14 cellular contexts compared by ENCODE assay signal in the genomic region with DNA sequence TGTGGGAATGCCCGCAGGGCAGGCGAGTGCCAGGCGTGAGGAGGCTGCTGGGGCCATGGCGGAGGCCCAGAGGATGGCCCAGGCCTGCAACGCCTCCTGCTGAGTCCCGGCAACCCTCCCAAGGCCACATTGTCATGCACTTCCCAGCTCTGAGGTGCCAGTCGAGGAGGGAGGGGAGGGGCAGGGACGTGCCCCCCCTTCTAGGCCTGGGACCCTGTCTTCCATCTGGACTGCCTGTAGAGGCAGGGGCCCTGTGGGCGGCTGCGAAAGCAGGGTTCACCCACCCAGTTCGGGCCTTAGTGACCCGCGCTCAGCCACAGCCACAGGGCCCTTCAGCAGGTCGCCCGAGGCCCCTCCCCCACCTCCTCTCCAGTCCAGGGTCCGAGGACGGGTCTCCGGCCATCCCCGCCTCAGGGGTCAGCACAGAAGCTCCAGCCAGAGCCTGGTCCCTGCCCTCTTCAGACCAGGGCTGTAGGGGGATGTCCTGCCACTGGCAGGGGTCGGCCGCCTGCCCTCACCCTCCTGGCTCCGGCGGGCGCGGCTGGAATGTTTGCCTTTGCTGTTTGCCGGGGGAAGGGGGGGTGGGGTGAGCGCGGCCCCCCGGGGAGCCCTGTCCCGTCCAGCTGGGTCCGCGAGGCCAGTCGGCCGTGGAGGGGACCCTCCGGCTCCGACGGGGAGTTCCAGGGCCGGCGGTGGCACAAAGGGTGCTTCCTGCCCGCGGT. TPM values are rescaled to one million over a fixed set of nuclear protein-coding genes. Genes with fewer than 3 reads are reported as not detected.
DNase-seq lines count a peak whose midpoint lies in the region; ATAC-seq and TF ChIP-seq lines count a peak whose summit lies in the region.
"Had no signal": no experiment of that assay in that cellular context is flagged by ENCODE, and none has a peak within 500 bp of the region (broad histone marks: within the 10 kb centered on the region; RNA-seq: fewer than 3 reads in every experiment).

No MANE protein-coding gene starts in this region.

- peaks cover 43 to 44% of the 10 kb centered on the region in 2 experiments for H3K4me1 ChIP-seq in HCT116 (ENCODE audit: control insufficient read depth in 1 of 2, insufficient read depth in 2 of 2, low read length in 2 of 2)
- H3K4me1 ChIP-seq in iPS DF 6.9 (ENCODE audit: control insufficient read depth, insufficient read depth, low read length), result peaks cover 19% of the 10 kb centered on the region
- peaks cover 54% of the 10 kb centered on the region for H3K4me1 ChIP-seq in smooth muscle cell (ENCODE audit: low read depth)

- no peak overlapping the region for H2AFZ ChIP-seq in HCT116 (ENCODE audit: low read depth, low read length, poor library complexity, severe bottlenecking)
- H2AFZ ChIP-seq in smooth muscle cell (ENCODE audit: low read depth), result no peak overlapping the region

- CTCF ChIA-PET in HCT116 (lab: Charles Lee), result interaction anchor here (0.7 kb wide), 1 partner anchor 42 kb away, joined by 3 read pairs; no protein-coding TSS in a partner anchor

- no peaks in the 10 kb centered on the region for H4K20me1 ChIP-seq in HCT116 (ENCODE audit: insufficient read depth)
- H4K20me1 ChIP-seq in smooth muscle cell (ENCODE audit: low read depth), result no peaks in the 10 kb centered on the region

- H3K9me2 ChIP-seq in HCT116 (ENCODE audit: insufficient read depth), result no peaks in the 10 kb centered on the region

- peak overlapping the region; percentile 63; the same call in 1 of the 2 replicates for H3K27ac ChIP-seq in HCT116 (ENCODE audit: low read depth, low read length)
- no peak overlapping the region for H3K27ac ChIP-seq in iPS DF 6.9 (ENCODE audit: low read length)
- no peak overlapping the region for H3K27ac ChIP-seq in smooth muscle cell (ENCODE audit: low read depth)

- H3K27me3 Mint-ChIP-seq in T-helper 17 cell (peaks cover 15% of the 10 kb centered on the region), CD14-positive monocyte (ENCODE audit: low read depth in 3 of 3) (peaks cover 35 to 84% (median 42%) of the 10 kb centered on the region in 3 donors)

- no peaks in the 10 kb centered on the region for H3F3A ChIP-seq in smooth muscle cell (ENCODE audit: low read depth)

- H3K36me3 ChIP-seq in HCT116 (ENCODE audit: control insufficient read depth in 1 of 2, insufficient read depth in 2 of 2, low read length in 2 of 2), result no peaks in the 10 kb centered on the region
- H3K36me3 ChIP-seq in iPS DF 6.9 (ENCODE audit: control insufficient read depth, insufficient read depth, low read length), result no peaks in the 10 kb centered on the region
- no peaks in the 10 kb centered on the region for H3K36me3 ChIP-seq in smooth muscle cell (ENCODE audit: low read depth)
- H3K36me3 ChIP-seq: thyroid gland had no signal

- H3K4me3 Mint-ChIP-seq in T-helper 17 cell (peak overlapping the region; percentile 53), CD14-positive monocyte (peak overlapping the region in 1 of 2 donors; percentile 15)
- H3K4me3 Mint-ChIP-seq: dendritic cell treated with granulocyte-macrophage colony-stimulating factor and Interleukin-4, amounts not matched to agents 40 ng/mL and 50 ng/mL, for 4 days; natural killer cell had no signal

- H3K4me2 ChIP-seq in HCT116 (ENCODE audit: low read length) (peak overlapping the region; percentile 75), smooth muscle cell (peak overlapping the region; percentile 86)

- POLR2A ChIA-PET in HCT116 (lab: Charles Lee), result no interaction called here

- no peak for TF ChIP-seq RAD21 in HCT116 (IDR thresholded peaks at IDR 0.05; ENCODE audit: low read depth)

- no peaks in the 10 kb centered on the region for H3K27me3 ChIP-seq in HCT116 (ENCODE audit: insufficient read depth, low read length)
- H3K27me3 ChIP-seq in iPS DF 6.9 (ENCODE audit: control insufficient read depth, insufficient read depth, low read length), result no peaks in the 10 kb centered on the region
- no peaks in the 10 kb centered on the region for H3K27me3 ChIP-seq in smooth muscle cell (ENCODE audit: low read depth)
- H3K27me3 ChIP-seq: thyroid gland had no signal

- BruUV-seq in HCT116 (replicated peaks; lab: Mats Ljungman, UMichigan), result no TSS peak

- H3K4me3 ChIP-seq in HCT116 (replicated peaks in 1 of 2; ENCODE audit: low read depth in 1 of 2, low read length in 2 of 2) (peak overlapping the region; percentile 24 to 50), iPS DF 6.9 (ENCODE audit: low read length) (peak overlapping the region; percentile 4; the same call in 1 of the 2 replicates), smooth muscle cell (peak overlapping the region; percentile 51)

- ATAC-seq in HCT116 (peak; percentile 25), T-helper 17 cell (no peak), GM18519 (IDR thresholded peaks at IDR 0.05; ENCODE audit: low FRiP score, unreplicated experiment) (no peak), GM21825 (IDR thresholded peaks at IDR 0.05; ENCODE audit: unreplicated experiment) (no peak)

- DNase-seq in HCT116 (ENCODE audit: low read depth, low spot score) (no peak), T-helper 17 cell (no peak), iPS DF 6.9 (ENCODE audit: low read depth, low spot score) (no peak), smooth muscle cell (lab: John Stamatoyannopoulos, UW; ENCODE audit: unreplicated experiment) (no peak), CD14-positive monocyte (ENCODE audit: low spot score) (no peak)
- DNase-seq: activated CD4-positive, CD25-positive, alpha-beta regulatory T cell; activated effector memory CD4-positive, alpha-beta T cell treated with anti-CD3 and anti-CD28 coated beads, Interleukin-2, amount 50 U/mL, for 16 hours; natural killer cell; NCI-H187 treated with DMSO at 0.1 percent for 48 hours; stimulated activated CD4-positive, alpha-beta T cell treated with anti-CD3 and anti-CD28 coated beads, Interleukin-4, amount 100 ng/mL, for 1 hour had no signal

- H3K9me3 ChIP-seq in HCT116 (ENCODE audit: control insufficient read depth in 1 of 2, insufficient read depth in 1 of 2, low read depth in 1 of 2, low read length in 2 of 2), result no peaks in the 10 kb centered on the region
- H3K9me3 ChIP-seq in T-helper 17 cell (ENCODE audit: control insufficient read depth, low read length, poor library complexity, severe bottlenecking), result no peaks in the 10 kb centered on the region
- no peaks in the 10 kb centered on the region for H3K9me3 ChIP-seq in iPS DF 6.9 (ENCODE audit: control insufficient read depth, insufficient read depth, low read length)
- H3K9me3 ChIP-seq in smooth muscle cell (replicated peaks; ENCODE audit: low read depth), result no peaks in the 10 kb centered on the region
- H3K9me3 ChIP-seq: thyroid gland had no signal

- RAD21 ChIA-PET in HCT116 (lab: Charles Lee; ENCODE audit: low non-redundant PET in 1 of 2, low total read pairs in 2 of 2, uncharacterized antibody in 2 of 2, unreplicated experiment in 2 of 2), result no interaction called here

- TF ChIP-seq POLR2A in HCT116 (IDR thresholded peaks at IDR 0.05; ENCODE audit: borderline replicate concordance, extremely low read depth, insufficient read depth, insufficient read length), result no peak

- H3K79me2 ChIP-seq in HCT116 (ENCODE audit: insufficient read depth, low read length) (no peaks in the 10 kb centered on the region), smooth muscle cell (ENCODE audit: low read depth) (no peaks in the 10 kb centered on the region)

- peak overlapping the region; percentile 43 for H3K9ac ChIP-seq in HCT116 (ENCODE audit: low read length)
- H3K9ac ChIP-seq in smooth muscle cell (ENCODE audit: low read depth), result no peak overlapping the region

- intact Hi-C loops in HCT116 (cut with micrococcal nuclease), result no loop called here
- intact Hi-C loops in CD14-positive monocyte (cut with micrococcal nuclease), result no loop called here

- peaks cover 9% of the 10 kb centered on the region for H3K4me1 Mint-ChIP-seq in T-helper 17 cell
- H3K4me1 Mint-ChIP-seq in CD14-positive monocyte, result peaks cover 1% of the 10 kb centered on the region

- no CpG with 5 or more reads among the region's 41 CpGs for WGBS in iPS DF 6.9 (ENCODE audit: insufficient coverage, insufficient read length)
- 25% methylated on average over 37 of the region's 41 CpGs for WGBS in smooth muscle cell (ENCODE audit: low lambda C conversion rate)

- H3K36me3 Mint-ChIP-seq in T-helper 17 cell (ENCODE audit: low read depth) (no peaks in the 10 kb centered on the region), CD14-positive monocyte (no peaks in the 10 kb centered on the region)
- H3K36me3 Mint-ChIP-seq: natural killer cell had no signal

- H3K27ac Mint-ChIP-seq in T-helper 17 cell (no peak overlapping the region), CD14-positive monocyte (no peak overlapping the region)
- H3K27ac Mint-ChIP-seq: dendritic cell treated with granulocyte-macrophage colony-stimulating factor and Interleukin-4, amounts not matched to agents 40 ng/mL and 50 ng/mL, for 4 days; natural killer cell had no signal

- no peak for TF ChIP-seq CTCF in HCT116 (IDR thresholded peaks at IDR 0.05 in 2 of 3, conservative IDR thresholded peaks at IDR 0.05 in 1 of 3; ENCODE audit: borderline replicate concordance in 1 of 3, insufficient read depth in 1 of 3, low read depth in 2 of 3, low read length in 2 of 3)
- TF ChIP-seq CTCF in smooth muscle cell (IDR thresholded peaks at IDR 0.05; ENCODE audit: borderline replicate concordance, insufficient read depth, poor library complexity, severe bottlenecking), result no peak
- TF ChIP-seq CTCF in CD14-positive monocyte (IDR thresholded peaks at IDR 0.05), result no peak

- peaks cover 0 to 6% (median 0%) of the 10 kb centered on the region in 7 donors for H3K9me3 Mint-ChIP-seq in CD14-positive monocyte
- H3K9me3 Mint-ChIP-seq: dendritic cell treated with granulocyte-macrophage colony-stimulating factor and Interleukin-4, amounts not matched to agents 40 ng/mL and 50 ng/mL, for 4 days; natural killer cell had no signal

RNA-seq across cellular contexts. Expression of a gene that starts 26.6 kb away (rescaled TPM):
- total RNA-seq in HCT116 (2021; ENCODE audit: unreplicated experiment), result 31.7 TPM
- polyA plus RNA-seq in HCT116 (2012), result 18.3 and 19.1 TPM in 2 replicates
- total RNA-seq in T-helper 17 cell, result under 1 TPM in 1 of 2 donors, not detected in 1; 0.12 TPM
- 6.4 and 6.6 TPM in 2 replicates for total RNA-seq in smooth muscle cell
- 13.6 and 15.1 TPM in 2 replicates for polyA plus RNA-seq in smooth muscle cell
- polyA plus RNA-seq in CD14-positive monocyte, result not detected
- total RNA-seq: natural killer cell had no signal

RNA-seq across cellular contexts. Expression of a gene that starts 45.2 kb away (rescaled TPM):
- total RNA-seq in HCT116 (2021; ENCODE audit: unreplicated experiment), result 106 TPM
- polyA plus RNA-seq in HCT116 (2012), result 99.5 and 103 TPM in 2 replicates
- 10 to 100 TPM; 73.4 to 91.8 TPM for total RNA-seq in T-helper 17 cell
- total RNA-seq in smooth muscle cell, result 4.0 and 19.4 TPM in 2 replicates
- polyA plus RNA-seq in smooth muscle cell, result 12.5 and 14.7 TPM in 2 replicates
- 10 to 100 TPM; 43.7 to 56.6 TPM for polyA plus RNA-seq in CD14-positive monocyte

RNA-seq across cellular contexts. Expression of a gene that starts 45.4 kb away (rescaled TPM):
- total RNA-seq in HCT116 (2021; ENCODE audit: unreplicated experiment) (29.4 TPM), T-helper 17 cell (10 to 100 TPM; 18.4 to 18.5 TPM), smooth muscle cell (29.9 and 30.4 TPM in 2 replicates)
- polyA plus RNA-seq in HCT116 (2012), result 24.9 and 26.5 TPM in 2 replicates
- polyA plus RNA-seq in smooth muscle cell (49.0 and 50.5 TPM in 2 replicates), CD14-positive monocyte (10 to 100 TPM; 22.4 to 24.1 TPM)

RNA-seq across cellular contexts. Expression of a gene that starts 54.4 kb away (rescaled TPM):
- total RNA-seq in HCT116 (2021; ENCODE audit: unreplicated experiment) (101 TPM), T-helper 17 cell (10 to 100 TPM; 24.9 to 36.0 TPM), smooth muscle cell (57.1 and 63.9 TPM in 2 replicates)
- polyA plus RNA-seq in HCT116 (2012), result 37.5 and 49.0 TPM in 2 replicates
- polyA plus RNA-seq in smooth muscle cell (55.4 and 57.3 TPM in 2 replicates), CD14-positive monocyte (10 to 100 TPM; 59.1 to 63.7 TPM)
